ENCODE assay signal across 8 cellular contexts in the genomic region with DNA sequence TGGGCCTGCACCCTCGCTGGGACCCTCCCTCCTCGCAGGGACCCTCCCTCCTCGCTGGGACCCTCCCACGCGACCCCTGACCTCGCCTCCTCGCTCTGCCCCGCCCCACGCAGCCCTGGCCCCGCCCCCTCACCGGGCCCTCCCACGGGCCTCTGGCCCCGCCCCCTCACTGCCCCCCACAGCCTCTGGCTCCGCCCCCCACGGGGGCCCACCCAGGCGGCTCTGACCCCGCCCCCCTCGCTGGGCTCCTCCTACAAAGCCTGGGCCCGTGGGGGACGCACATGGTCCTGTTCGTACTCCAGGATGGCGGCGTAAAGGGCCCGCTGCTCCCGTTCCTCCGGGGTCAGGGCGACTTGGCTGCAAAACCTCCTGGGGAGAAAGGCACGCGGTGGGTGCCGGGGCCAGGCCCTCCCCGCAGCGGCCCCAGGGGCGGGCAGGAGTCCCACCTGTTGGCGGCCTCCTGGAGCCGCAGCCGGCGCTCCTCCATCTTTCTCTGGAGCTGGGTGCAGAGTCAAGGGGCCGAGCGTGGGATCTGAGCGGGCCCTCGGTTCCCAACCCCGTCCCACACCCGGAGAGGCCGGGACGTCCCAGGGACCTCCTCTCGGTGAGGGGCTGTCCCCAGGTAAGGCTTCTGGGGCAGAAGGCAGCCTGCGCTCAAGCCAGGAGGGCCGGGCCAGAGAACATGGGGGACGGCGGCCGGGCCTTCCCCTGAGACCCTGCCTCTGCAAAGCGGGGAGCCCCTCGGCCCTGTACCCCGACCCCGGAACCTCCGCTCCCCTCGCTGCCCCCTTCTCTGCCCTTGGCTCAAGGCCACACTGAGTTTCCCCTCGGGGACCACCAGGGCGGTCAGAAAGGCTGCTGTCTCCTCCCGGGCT. TPM values are rescaled to one million over a fixed set of nuclear protein-coding genes. Genes with fewer than 3 reads are reported as not detected.
A peak's percentile ranks its signal among the peaks of the same experiment; 100 is the strongest.
DNase-seq lines count a peak whose midpoint lies in the region; ATAC-seq and TF ChIP-seq lines count a peak whose summit lies in the region.

No MANE protein-coding gene starts in this region.

- H3K4me1 Mint-ChIP-seq in activated T-cell treated with anti-CD3 and anti-CD28 coated beads, Interleukin-2, amount 50 U/mL, for 4 hours (ENCODE audit: low read depth): no peaks in the 10 kb centered on the region

- H3K9me3 ChIP-seq in BLaER1 treated with 17β-estradiol and CSF1 and Interleukin-3, amounts not matched to agents 10 nM and 100 nM (replicated peaks in 1 of 11): no peaks in the 10 kb centered on the region

- no peaks in the 10 kb centered on the region for H3K9me3 Mint-ChIP-seq in activated T-cell treated with anti-CD3 and anti-CD28 coated beads, Interleukin-2, amount 50 U/mL, for 4 hours

- peak; percentile 53 for ATAC-seq in GM21447 (IDR thresholded peaks at IDR 0.05; ENCODE audit: unreplicated experiment)
- peak; percentile 84 to 85 for ATAC-seq in activated T-cell treated with anti-CD3 and anti-CD28 coated beads, Interleukin-2, amount 50 U/mL, for 4 hours

- peaks cover 23 to 59% (median 30%) of the 10 kb centered on the region in 11 experiments; a peak in 20 of 22 replicates for H3K36me3 ChIP-seq in BLaER1 treated with 17β-estradiol and CSF1 and Interleukin-3, amounts not matched to agents 10 nM and 100 nM

- H3K9ac ChIP-seq in BLaER1 treated with 17β-estradiol and CSF1 and Interleukin-3, amounts not matched to agents 10 nM and 100 nM: peak overlapping the region; percentile 74 to 98 (median 93)

- TF ChIP-seq CTCF in foreskin fibroblast (IDR thresholded peaks at IDR 0.05; ENCODE audit: low read depth, low read length) (no peak), retinal pigment epithelial cell (conservative IDR thresholded peaks at IDR 0.05; ENCODE audit: low read depth, low read length) (no peak)

- peak overlapping the region; percentile 80 for H3K4me3 Mint-ChIP-seq in activated T-cell treated with anti-CD3 and anti-CD28 coated beads, Interleukin-2, amount 50 U/mL, for 4 hours

- H3K27me3 ChIP-seq in BLaER1 treated with 17β-estradiol and CSF1 and Interleukin-3, amounts not matched to agents 10 nM and 100 nM: no peaks in the 10 kb centered on the region

- H3K4me2 ChIP-seq in BLaER1 treated with 17β-estradiol and CSF1 and Interleukin-3, amounts not matched to agents 10 nM and 100 nM: peak overlapping the region; percentile 84 to 99 (median 96)

- no peaks in the 10 kb centered on the region for H3K27me3 Mint-ChIP-seq in activated T-cell treated with anti-CD3 and anti-CD28 coated beads, Interleukin-2, amount 50 U/mL, for 4 hours (ENCODE audit: low read depth)

- peak overlapping the region in 10 of 11 experiments; percentile 28 to 98 (median 92); a peak in 21 of 22 replicates for H3K27ac ChIP-seq in BLaER1 treated with 17β-estradiol and CSF1 and Interleukin-3, amounts not matched to agents 10 nM and 100 nM

- H3K36me3 Mint-ChIP-seq in activated T-cell treated with anti-CD3 and anti-CD28 coated beads, Interleukin-2, amount 50 U/mL, for 4 hours (ENCODE audit: insufficient read depth): peaks cover 3% of the 10 kb centered on the region

- H3K4me3 ChIP-seq in BLaER1 treated with 17β-estradiol and CSF1 and Interleukin-3, amounts not matched to agents 10 nM and 100 nM: peak overlapping the region; percentile 57 to 98 (median 91)
- H3K4me3 ChIP-seq in foreskin fibroblast (ENCODE audit: low read depth in 1 of 2, low read length in 2 of 2): peak overlapping the region; percentile 38 to 48
- peak overlapping the region; percentile 70 for H3K4me3 ChIP-seq in retinal pigment epithelial cell (ENCODE audit: low read length)

- H3K4me1 ChIP-seq in BLaER1 treated with 17β-estradiol and CSF1 and Interleukin-3, amounts not matched to agents 10 nM and 100 nM: peaks cover 23 to 64% (median 35%) of the 10 kb centered on the region in 10 experiments

- peaks cover 0 to 43% (median 25%) of the 10 kb centered on the region in 11 experiments; a peak in 17 of 22 replicates for H4K20me1 ChIP-seq in BLaER1 treated with 17β-estradiol and CSF1 and Interleukin-3, amounts not matched to agents 10 nM and 100 nM

- DNase-seq in OCI-M1 (lab: John Stamatoyannopoulos, UW) (peak; percentile 87), foreskin fibroblast (peak; percentile 64 to 90), retinal pigment epithelial cell (ENCODE audit: low read depth) (no peak), NCI-H128 (lab: John Stamatoyannopoulos, UW; ENCODE audit: unreplicated experiment) (no peak), pons (ENCODE audit: low spot score) (no peak)
- peak; percentile 81 for DNase-seq in activated T-cell treated with anti-CD3 and anti-CD28 coated beads, Interleukin-2, amount 50 U/mL, for 4 hours

RNA-seq across cellular contexts. Expression of a gene that starts 8.9 kb away (rescaled TPM):
- 1 to 10 TPM; 2.2 to 4.8 (median 2.9) TPM for total RNA-seq in activated T-cell treated with anti-CD3 and anti-CD28 coated beads, Interleukin-2, amount 50 U/mL, for 4 hours

RNA-seq across cellular contexts. Expression of a gene that starts 9.5 kb away (rescaled TPM):
- 10 to 100 TPM; 33.1 to 40.7 (median 35.5) TPM for total RNA-seq in activated T-cell treated with anti-CD3 and anti-CD28 coated beads, Interleukin-2, amount 50 U/mL, for 4 hours

RNA-seq across cellular contexts. Expression of a gene that starts 10.3 kb away (rescaled TPM):
- total RNA-seq in activated T-cell treated with anti-CD3 and anti-CD28 coated beads, Interleukin-2, amount 50 U/mL, for 4 hours: 10 to 100 TPM; 13.6 to 16.4 (median 14.3) TPM

RNA-seq across cellular contexts. Expression of a gene that starts 25.3 kb away (rescaled TPM):
- 10 to 100 TPM; 76.3 to 82.5 (median 81.9) TPM for total RNA-seq in activated T-cell treated with anti-CD3 and anti-CD28 coated beads, Interleukin-2, amount 50 U/mL, for 4 hours

RNA-seq across cellular contexts. Expression of a gene that starts 54.2 kb away (rescaled TPM):
- total RNA-seq in activated T-cell treated with anti-CD3 and anti-CD28 coated beads, Interleukin-2, amount 50 U/mL, for 4 hours: 10 to 100 TPM in 1 of 3 donors, 1 to 10 TPM in 2; 7.5 to 11.8 (median 8.0) TPM

Comparison
In these comparisons a context has a peak if more than half of its experiments do, and no peak if none do; other contexts are left out.
1. DNase-seq: peak in OCI-M1 (single experiment), activated T-cell treated with anti-CD3 and anti-CD28 coated beads, Interleukin-2, amount 50 U/mL, for 4 hours (single experiment) and foreskin fibroblast (2 of 2); none in retinal pigment epithelial cell (single experiment), NCI-H128 (single experiment) and pons (single experiment).
2. Peak in every context shown above with its lines, with median percentiles within 50 percentile points of each other: H3K4me3 ChIP-seq.